ENCODE assay signal across 8 cellular contexts in the genomic region with DNA sequence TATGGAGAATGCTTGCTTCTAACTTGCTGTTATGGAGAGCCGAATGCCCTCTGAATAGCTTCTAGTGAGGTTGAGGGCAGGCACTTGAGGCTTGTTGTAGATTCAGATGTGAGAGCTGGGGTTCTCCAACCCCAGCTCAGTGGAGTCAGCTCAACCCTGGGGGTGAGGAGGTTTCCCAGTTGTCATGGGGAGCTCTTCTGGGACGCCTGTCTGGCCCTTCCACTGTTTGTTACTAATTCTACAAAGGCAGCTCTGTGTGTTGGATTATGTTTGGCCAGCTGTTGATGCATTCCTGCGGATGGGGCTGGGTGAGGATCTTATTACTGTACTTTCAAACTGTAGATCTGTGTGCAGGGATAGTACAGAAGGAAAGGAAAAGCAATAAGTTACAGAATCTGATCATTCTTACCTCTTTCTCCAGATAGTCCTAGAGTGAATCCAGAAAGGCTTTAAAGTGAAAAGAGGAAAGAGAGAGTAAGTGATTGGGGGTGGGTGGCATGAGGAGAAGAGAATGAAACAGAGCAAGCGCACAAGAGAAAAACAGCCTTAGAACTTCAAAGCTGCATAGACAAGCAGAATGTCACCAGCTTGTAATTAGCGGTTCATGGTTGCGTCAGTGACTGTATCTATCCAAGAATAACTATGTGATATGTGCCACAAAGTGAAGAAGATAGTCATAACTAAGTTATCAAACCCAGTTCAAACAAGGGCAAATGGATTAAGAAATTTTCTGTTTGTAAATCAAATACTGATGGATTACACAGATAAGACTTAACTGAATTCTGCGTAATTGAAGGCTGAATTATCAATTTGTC.
DNase-seq lines count a peak whose midpoint lies in the region; ATAC-seq and TF ChIP-seq lines count a peak whose summit lies in the region.

No MANE protein-coding gene starts in this region.

- peak; percentile 54 to 75 for ATAC-seq in activated T-cell treated with anti-CD3 and anti-CD28 coated beads, Interleukin-2, amount 50 U/mL, for 72 hours (replicated peaks in 1 of 2)
- ATAC-seq in PC-3 (peak; percentile 80), GM21825 (IDR thresholded peaks at IDR 0.05; ENCODE audit: unreplicated experiment) (no peak)

- no peaks in the 10 kb centered on the region for H4K20me1 ChIP-seq in PC-3 (ENCODE audit: low read length)

- H3K27me3 ChIP-seq in PC-3 (ENCODE audit: low read length): no peaks in the 10 kb centered on the region

- no peak for DNase-seq in activated T-cell treated with anti-CD3 and anti-CD28 coated beads, Interleukin-2, amount 50 U/mL, for 72 hours
- no peak for DNase-seq in activated T-cell treated with anti-CD3 and anti-CD28 coated beads, Interleukin-2, amount 50 U/mL, for 1 hour
- peak; percentile 54 for DNase-seq in PC-3
- peak; percentile 80 for DNase-seq in fibroblast of gingiva (ENCODE audit: low read depth)
- DNase-seq in posterior vena cava (ENCODE audit: low spot score): peak; percentile 70
- DNase-seq in activated CD4-positive, alpha-beta T cell treated with anti-CD3 and anti-CD28 coated beads for 4 hours: no peak
- DNase-seq in stimulated activated CD4-positive, alpha-beta T cell treated with anti-CD3 and anti-CD28 coated beads, Interleukin-15, amount 100 ng/mL, for 24 hours: no peak

- BruUV-seq in PC-3 (replicated peaks; lab: Mats Ljungman, UMichigan): no TSS peak

- H3K27me3 Mint-ChIP-seq in activated T-cell treated with anti-CD3 and anti-CD28 coated beads, Interleukin-2, amount 50 U/mL, for 72 hours (ENCODE audit: low read depth): peaks cover 60% of the 10 kb centered on the region

- no peak for TF ChIP-seq CTCF in PC-3 (conservative IDR thresholded peaks at IDR 0.05; ENCODE audit: low read depth, low read length)

- intact Hi-C loops in PC-3 (cut with micrococcal nuclease) (loop anchor here (10.0 kb wide), 3 partner anchors 203 to 553 kb away; partner anchors contain the start of gene SOX4), posterior vena cava (cut with DNase I) (no loop called here)

- no peaks in the 10 kb centered on the region for H3K9me3 ChIP-seq in PC-3 (ENCODE audit: low read length)

- no peaks in the 10 kb centered on the region for H3K4me1 ChIP-seq in PC-3 (ENCODE audit: insufficient read depth, low read length)

- H3K4me3 Mint-ChIP-seq in activated T-cell treated with anti-CD3 and anti-CD28 coated beads, Interleukin-2, amount 50 U/mL, for 72 hours: peak overlapping the region; percentile 76 to 86

- no peak overlapping the region for H3K4me3 ChIP-seq in PC-3 (ENCODE audit: low read length)

- CTCF ChIA-PET in PC-3 (lab: Charles Lee): no interaction called here

- H3K4me2 ChIP-seq in PC-3 (ENCODE audit: low read length): no peak overlapping the region

- no peaks in the 10 kb centered on the region for H3K36me3 ChIP-seq in PC-3 (ENCODE audit: low read depth, low read length)

- no peak overlapping the region for H2AFZ ChIP-seq in PC-3 (ENCODE audit: low read length)

- H3K9ac ChIP-seq in PC-3 (ENCODE audit: low read length): no peak overlapping the region

- no peaks in the 10 kb centered on the region for H3F3A ChIP-seq in PC-3 (ENCODE audit: low read length, unreplicated experiment)

- no peaks in the 10 kb centered on the region for H3K36me3 Mint-ChIP-seq in activated T-cell treated with anti-CD3 and anti-CD28 coated beads, Interleukin-2, amount 50 U/mL, for 72 hours (ENCODE audit: insufficient read depth in 2 of 2)

- no peak overlapping the region for H3K27ac Mint-ChIP-seq in activated T-cell treated with anti-CD3 and anti-CD28 coated beads, Interleukin-2, amount 50 U/mL, for 72 hours

- H3K9me2 ChIP-seq in PC-3 (replicated peaks; ENCODE audit: low read length): no peaks in the 10 kb centered on the region

- peaks cover 37% of the 10 kb centered on the region for H3K4me1 Mint-ChIP-seq in activated T-cell treated with anti-CD3 and anti-CD28 coated beads, Interleukin-2, amount 50 U/mL, for 72 hours (ENCODE audit: low read depth)

- H3K9me3 Mint-ChIP-seq in activated T-cell treated with anti-CD3 and anti-CD28 coated beads, Interleukin-2, amount 50 U/mL, for 72 hours: no peaks in the 10 kb centered on the region

- no peak overlapping the region for H3K27ac ChIP-seq in PC-3 (ENCODE audit: low read length)

- POLR2A ChIA-PET in PC-3 (lab: Charles Lee; ENCODE audit: unreplicated experiment): no interaction called here

- no peaks in the 10 kb centered on the region for H3K79me2 ChIP-seq in PC-3 (ENCODE audit: low read length)

Comparison
In these comparisons a context has a peak if more than half of its experiments do, and no peak if none do; other contexts are left out.
1. DNase-seq: peak in PC-3 (single experiment), fibroblast of gingiva (single experiment) and posterior vena cava (single experiment); none in activated T-cell treated with anti-CD3 and anti-CD28 coated beads, Interleukin-2, amount 50 U/mL, for 72 hours (0 of 2), activated T-cell treated with anti-CD3 and anti-CD28 coated beads, Interleukin-2, amount 50 U/mL, for 1 hour (single experiment), activated CD4-positive, alpha-beta T cell treated with anti-CD3 and anti-CD28 coated beads for 4 hours (0 of 2) and stimulated activated CD4-positive, alpha-beta T cell treated with anti-CD3 and anti-CD28 coated beads, Interleukin-15, amount 100 ng/mL, for 24 hours (single experiment).